1 cellular context compared by ENCODE assay signal in the genomic region with DNA sequence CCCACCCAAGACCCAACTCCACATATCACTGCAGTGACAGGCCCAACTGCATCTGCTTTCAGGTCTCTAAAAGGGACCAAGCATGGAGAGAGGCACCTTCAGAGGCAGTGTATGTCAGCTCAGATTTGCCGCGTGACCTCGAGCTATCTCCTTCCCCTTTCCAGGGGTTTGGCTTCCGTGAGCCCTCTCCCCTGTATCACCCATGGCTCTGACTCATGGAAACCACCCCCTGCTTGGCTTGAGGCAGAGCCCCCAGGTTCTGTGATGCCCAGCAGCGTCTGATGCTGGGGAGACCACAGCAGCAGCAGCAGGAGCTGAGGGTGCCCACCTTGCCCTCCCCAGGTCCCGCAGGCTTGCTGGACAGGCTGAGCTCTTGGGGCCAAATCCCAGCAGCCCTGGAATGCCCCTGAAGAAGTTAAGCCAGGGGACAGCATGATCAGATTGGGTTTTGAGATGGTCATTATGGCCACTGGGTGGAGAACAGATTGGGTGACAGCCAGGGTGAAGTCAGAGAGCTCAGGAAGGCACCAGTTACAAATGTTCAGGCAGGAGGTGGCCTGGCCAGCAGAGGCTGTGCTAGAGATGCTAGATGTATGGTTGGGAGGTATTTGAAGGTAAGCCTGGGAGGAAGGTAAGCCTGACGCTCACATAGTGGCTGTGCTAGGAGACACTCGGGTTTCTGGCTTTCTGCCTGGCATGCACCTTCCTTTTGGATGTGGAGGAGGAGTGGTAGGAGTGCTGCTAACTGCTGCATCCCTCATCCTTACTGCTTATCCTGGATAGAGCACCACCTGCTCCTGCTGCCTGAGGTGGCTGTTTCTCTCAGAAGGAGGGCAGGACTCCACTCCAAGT.
TF ChIP-seq lines count a peak whose summit lies in the region.

No MANE protein-coding gene starts in this region.

TF ChIP-seq in SK-N-SH, 30 proteins besides CTCF, POLR2A, EP300 and RAD21 (continued from another document):
- TF ChIP-seq, protein P1, sequence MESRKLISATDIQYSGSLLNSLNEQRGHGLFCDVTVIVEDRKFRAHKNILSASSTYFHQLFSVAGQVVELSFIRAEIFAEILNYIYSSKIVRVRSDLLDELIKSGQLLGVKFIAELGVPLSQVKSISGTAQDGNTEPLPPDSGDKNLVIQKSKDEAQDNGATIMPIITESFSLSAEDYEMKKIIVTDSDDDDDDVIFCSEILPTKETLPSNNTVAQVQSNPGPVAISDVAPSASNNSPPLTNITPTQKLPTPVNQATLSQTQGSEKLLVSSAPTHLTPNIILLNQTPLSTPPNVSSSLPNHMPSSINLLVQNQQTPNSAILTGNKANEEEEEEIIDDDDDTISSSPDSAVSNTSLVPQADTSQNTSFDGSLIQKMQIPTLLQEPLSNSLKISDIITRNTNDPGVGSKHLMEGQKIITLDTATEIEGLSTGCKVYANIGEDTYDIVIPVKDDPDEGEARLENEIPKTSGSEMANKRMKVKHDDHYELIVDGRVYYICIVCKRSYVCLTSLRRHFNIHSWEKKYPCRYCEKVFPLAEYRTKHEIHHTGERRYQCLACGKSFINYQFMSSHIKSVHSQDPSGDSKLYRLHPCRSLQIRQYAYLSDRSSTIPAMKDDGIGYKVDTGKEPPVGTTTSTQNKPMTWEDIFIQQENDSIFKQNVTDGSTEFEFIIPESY (IDR thresholded peaks at IDR 0.05; ENCODE audit: borderline replicate concordance, low read depth) = no peak
- TF ChIP-seq RCOR1 (IDR thresholded peaks at IDR 0.05; ENCODE audit: low read length) (no peak), JUND (IDR thresholded peaks at IDR 0.05) (no peak), NRF1 (IDR thresholded peaks at IDR 0.05; ENCODE audit: low read depth, low read length) (no peak), ELF1 (IDR thresholded peaks at IDR 0.05) (no peak), GABPA (IDR thresholded peaks at IDR 0.05; ENCODE audit: low read depth) (no peak), FOXM1 (IDR thresholded peaks at IDR 0.05; ENCODE audit: low read depth) (no peak), POLR2AphosphoS5 (IDR thresholded peaks at IDR 0.05; ENCODE audit: low read depth, low read length) (no peak), EZH2phosphoT487 (IDR thresholded peaks at IDR 0.05; ENCODE audit: borderline replicate concordance, low read depth) (no peak), SIN3A (IDR thresholded peaks at IDR 0.05; ENCODE audit: borderline replicate concordance, low read depth, low read length) (no peak), CHD2 (IDR thresholded peaks at IDR 0.05; ENCODE audit: low read length, partially characterized antibody) (no peak), YY1 (IDR thresholded peaks at IDR 0.05; ENCODE audit: low read depth) (no peak)
- TF ChIP-seq, protein P2, sequence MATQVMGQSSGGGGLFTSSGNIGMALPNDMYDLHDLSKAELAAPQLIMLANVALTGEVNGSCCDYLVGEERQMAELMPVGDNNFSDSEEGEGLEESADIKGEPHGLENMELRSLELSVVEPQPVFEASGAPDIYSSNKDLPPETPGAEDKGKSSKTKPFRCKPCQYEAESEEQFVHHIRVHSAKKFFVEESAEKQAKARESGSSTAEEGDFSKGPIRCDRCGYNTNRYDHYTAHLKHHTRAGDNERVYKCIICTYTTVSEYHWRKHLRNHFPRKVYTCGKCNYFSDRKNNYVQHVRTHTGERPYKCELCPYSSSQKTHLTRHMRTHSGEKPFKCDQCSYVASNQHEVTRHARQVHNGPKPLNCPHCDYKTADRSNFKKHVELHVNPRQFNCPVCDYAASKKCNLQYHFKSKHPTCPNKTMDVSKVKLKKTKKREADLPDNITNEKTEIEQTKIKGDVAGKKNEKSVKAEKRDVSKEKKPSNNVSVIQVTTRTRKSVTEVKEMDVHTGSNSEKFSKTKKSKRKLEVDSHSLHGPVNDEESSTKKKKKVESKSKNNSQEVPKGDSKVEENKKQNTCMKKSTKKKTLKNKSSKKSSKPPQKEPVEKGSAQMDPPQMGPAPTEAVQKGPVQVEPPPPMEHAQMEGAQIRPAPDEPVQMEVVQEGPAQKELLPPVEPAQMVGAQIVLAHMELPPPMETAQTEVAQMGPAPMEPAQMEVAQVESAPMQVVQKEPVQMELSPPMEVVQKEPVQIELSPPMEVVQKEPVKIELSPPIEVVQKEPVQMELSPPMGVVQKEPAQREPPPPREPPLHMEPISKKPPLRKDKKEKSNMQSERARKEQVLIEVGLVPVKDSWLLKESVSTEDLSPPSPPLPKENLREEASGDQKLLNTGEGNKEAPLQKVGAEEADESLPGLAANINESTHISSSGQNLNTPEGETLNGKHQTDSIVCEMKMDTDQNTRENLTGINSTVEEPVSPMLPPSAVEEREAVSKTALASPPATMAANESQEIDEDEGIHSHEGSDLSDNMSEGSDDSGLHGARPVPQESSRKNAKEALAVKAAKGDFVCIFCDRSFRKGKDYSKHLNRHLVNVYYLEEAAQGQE (IDR thresholded peaks at IDR 0.05; ENCODE audit: low read depth, low read length) = no peak
- TF ChIP-seq, protein P3, sequence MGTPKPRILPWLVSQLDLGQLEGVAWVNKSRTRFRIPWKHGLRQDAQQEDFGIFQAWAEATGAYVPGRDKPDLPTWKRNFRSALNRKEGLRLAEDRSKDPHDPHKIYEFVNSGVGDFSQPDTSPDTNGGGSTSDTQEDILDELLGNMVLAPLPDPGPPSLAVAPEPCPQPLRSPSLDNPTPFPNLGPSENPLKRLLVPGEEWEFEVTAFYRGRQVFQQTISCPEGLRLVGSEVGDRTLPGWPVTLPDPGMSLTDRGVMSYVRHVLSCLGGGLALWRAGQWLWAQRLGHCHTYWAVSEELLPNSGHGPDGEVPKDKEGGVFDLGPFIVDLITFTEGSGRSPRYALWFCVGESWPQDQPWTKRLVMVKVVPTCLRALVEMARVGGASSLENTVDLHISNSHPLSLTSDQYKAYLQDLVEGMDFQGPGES (IDR thresholded peaks at IDR 0.05; ENCODE audit: low read depth, low read length) = no peak
